ENCODE assay signal across 2 cellular contexts in genomic region chr11:3357302-3357701, GRCh38.
TF ChIP-seq lines count a peak whose summit lies in the region.

No MANE protein-coding gene starts in this region.

TF ChIP-seq in HEK293, 187 proteins besides CTCF, POLR2A, EP300 and RAD21:
- TF ChIP-seq ZNF23 (tag by site-specific recombination; IDR thresholded peaks at IDR 0.05; ENCODE audit: borderline replicate concordance) (no peak), SETDB1 (IDR thresholded peaks at IDR 0.05; ENCODE audit: insufficient read length, low read length) (peak; percentile 71)

TF ChIP-seq in H1, 55 proteins besides CTCF, POLR2A, EP300 and RAD21:
- TF ChIP-seq JUND (IDR thresholded peaks at IDR 0.05; ENCODE audit: low read length) (no peak), NRF1 (IDR thresholded peaks at IDR 0.05; ENCODE audit: low read depth, low read length) (no peak), GTF2F1 (IDR thresholded peaks at IDR 0.05; ENCODE audit: borderline replicate concordance, low read depth, low read length) (peak; percentile 66; the same call in 1 of the 2 replicates), SP4 (IDR thresholded peaks at IDR 0.05; ENCODE audit: low read length) (no peak), POLR2AphosphoS5 (IDR thresholded peaks at IDR 0.05; ENCODE audit: low read depth, low read length) (no peak; the same call in 1 of the 2 replicates), CBX5 (IDR thresholded peaks at IDR 0.05; ENCODE audit: low read depth, low read length) (no peak)
